Comparison of ENCODE assay signal across 1 cellular context in genomic region chr6:35213824-35214756, GRCh38.
TF ChIP-seq lines count a peak whose summit lies in the region.

TSS of gene SCUBE3 (plus strand) at chr6:35213956. CDS start at chr6:35214419, 463 bp downstream.

TF ChIP-seq in H1, 55 proteins besides CTCF, POLR2A, EP300 and RAD21:
- no peak for TF ChIP-seq POLR2AphosphoS5 (IDR thresholded peaks at IDR 0.05; ENCODE audit: low read depth, low read length)
- TF ChIP-seq CREB1 (IDR thresholded peaks at IDR 0.05): no peak
- TF ChIP-seq TBP (IDR thresholded peaks at IDR 0.05; ENCODE audit: low read depth, low read length): no peak
- TF ChIP-seq MAX (IDR thresholded peaks at IDR 0.05): peak; percentile 36
- TF ChIP-seq CEBPB (IDR thresholded peaks at IDR 0.05; ENCODE audit: low read depth, low read length): no peak
- 0 out of 2 replicates have a peak, but pooled peaks have one; percentile 12 for TF ChIP-seq EGR1 (IDR thresholded peaks at IDR 0.05; ENCODE audit: borderline replicate concordance, low read depth, low read length)
- TF ChIP-seq SIX5 (IDR thresholded peaks at IDR 0.05; ENCODE audit: low read depth, low read length): no peak
- TF ChIP-seq HDAC2 (IDR thresholded peaks at IDR 0.05; ENCODE audit: borderline replicate concordance in 1 of 2, low read depth in 2 of 2, low read length in 2 of 2): no peak
- no peak for TF ChIP-seq EZH2 (IDR thresholded peaks at IDR 0.05; ENCODE audit: low read depth, low read length, severe bottlenecking)
- no peak for TF ChIP-seq CBX8 (IDR thresholded peaks at IDR 0.05; ENCODE audit: borderline replicate concordance, low read depth, low read length)
- no peak for TF ChIP-seq RXRA (IDR thresholded peaks at IDR 0.05; ENCODE audit: insufficient read depth, low read depth, low read length)
- TF ChIP-seq FOSL1 (IDR thresholded peaks at IDR 0.05; ENCODE audit: insufficient read depth, low read depth, low read length): no peak
- TF ChIP-seq USF2 (IDR thresholded peaks at IDR 0.05; ENCODE audit: low read length): no peak
- TF ChIP-seq BCL11A (IDR thresholded peaks at IDR 0.05; ENCODE audit: low read depth in 2 of 2, low read length in 2 of 2): no peak
- no peak for TF ChIP-seq HDAC6 (IDR thresholded peaks at IDR 0.05; ENCODE audit: low read depth, low read length)
- no peak for TF ChIP-seq GTF2F1 (IDR thresholded peaks at IDR 0.05; ENCODE audit: borderline replicate concordance, low read depth, low read length)
- TF ChIP-seq SIRT6 (IDR thresholded peaks at IDR 0.05; ENCODE audit: low read length): no peak
- TF ChIP-seq JUND (IDR thresholded peaks at IDR 0.05; ENCODE audit: low read length): no peak
- TF ChIP-seq SP4 (IDR thresholded peaks at IDR 0.05; ENCODE audit: low read length): no peak
- peak; percentile 77 for TF ChIP-seq KDM4A (IDR thresholded peaks at IDR 0.05; ENCODE audit: low read depth, low read length, severe bottlenecking)
- peak; percentile 40; the same call in 1 of the 2 replicates for TF ChIP-seq TAF1 (IDR thresholded peaks at IDR 0.05; ENCODE audit: low read depth, low read length)
- TF ChIP-seq CHD2 (IDR thresholded peaks at IDR 0.05; ENCODE audit: low read length): no peak
- TF ChIP-seq TAF7 (optimal IDR thresholded peaks at IDR 0.05; ENCODE audit: borderline replicate concordance, low read depth, low read length): no peak
- TF ChIP-seq ZNF274 (IDR thresholded peaks at IDR 0.05; ENCODE audit: borderline replicate concordance, extremely low read depth, low read length): no peak
- no peak for TF ChIP-seq NRF1 (IDR thresholded peaks at IDR 0.05; ENCODE audit: low read depth, low read length)
- no peak for TF ChIP-seq SP1 (IDR thresholded peaks at IDR 0.05; ENCODE audit: low read depth, low read length)
- 0 out of 2 replicates have a peak, but pooled peaks have one; percentile 30 for TF ChIP-seq GABPA (IDR thresholded peaks at IDR 0.05; ENCODE audit: borderline replicate concordance, insufficient read depth, low read length)
- TF ChIP-seq ATF2 (IDR thresholded peaks at IDR 0.05; ENCODE audit: low read length): no peak
- TF ChIP-seq KDM5A (IDR thresholded peaks at IDR 0.05; ENCODE audit: low read length): no peak
- no peak for TF ChIP-seq ATF3 (IDR thresholded peaks at IDR 0.05; ENCODE audit: insufficient read depth, low read depth, low read length)
- no peak for TF ChIP-seq TEAD4 (IDR thresholded peaks at IDR 0.05; ENCODE audit: low read depth, low read length)
- TF ChIP-seq ASH2L (IDR thresholded peaks at IDR 0.05; ENCODE audit: low read length): peak; percentile 44
- TF ChIP-seq SAP30 (IDR thresholded peaks at IDR 0.05; ENCODE audit: insufficient read depth, insufficient replicate concordance, low read length): no peak
- no peak for TF ChIP-seq CBX5 (IDR thresholded peaks at IDR 0.05; ENCODE audit: low read depth, low read length)
- TF ChIP-seq BRCA1 (IDR thresholded peaks at IDR 0.05; ENCODE audit: low read depth, low read length): no peak
- TF ChIP-seq POU5F1 (IDR thresholded peaks at IDR 0.05; ENCODE audit: low read depth, low read length): no peak
- TF ChIP-seq BACH1 (IDR thresholded peaks at IDR 0.05; ENCODE audit: low read length): no peak
- no peak for TF ChIP-seq SRF (IDR thresholded peaks at IDR 0.05; ENCODE audit: low read depth, low read length)
- TF ChIP-seq CTBP2 (IDR thresholded peaks at IDR 0.05; ENCODE audit: borderline replicate concordance, insufficient read depth, insufficient read length, low read length): no peak
- peak; percentile 92; the same call in 1 of the 2 replicates for TF ChIP-seq RBBP5 (IDR thresholded peaks at IDR 0.05; ENCODE audit: borderline replicate concordance, low read depth, low read length)
- TF ChIP-seq JUN (IDR thresholded peaks at IDR 0.05; ENCODE audit: low read depth, low read length): no peak
- TF ChIP-seq RNF2 (IDR thresholded peaks at IDR 0.05; ENCODE audit: borderline replicate concordance, low read depth, low read length, missing control alignments, poor library complexity, severe bottlenecking): no peak
- TF ChIP-seq SUZ12 (IDR thresholded peaks at IDR 0.05; ENCODE audit: low read length): no peak; the same call in 1 of the 2 replicates
- TF ChIP-seq RFX5 (IDR thresholded peaks at IDR 0.05; ENCODE audit: borderline replicate concordance, low read depth, low read length): no peak
- TF ChIP-seq TCF12 (IDR thresholded peaks at IDR 0.05; ENCODE audit: low read depth, low read length): no peak
- TF ChIP-seq YY1 (IDR thresholded peaks at IDR 0.05; ENCODE audit: low read depth, low read length): no peak
- peak; percentile 18; the same call in 1 of the 2 replicates for TF ChIP-seq E2F6 (IDR thresholded peaks at IDR 0.05)
- no peak for TF ChIP-seq CHD7 (IDR thresholded peaks at IDR 0.05; ENCODE audit: insufficient replicate concordance, low read length)
- peak; percentile 41; the same call in 1 of the 2 replicates for TF ChIP-seq PHF8 (conservative IDR thresholded peaks at IDR 0.05; ENCODE audit: low read depth, low read length)
- TF ChIP-seq CHD1 (IDR thresholded peaks at IDR 0.05; ENCODE audit: low read depth, low read length): no peak
- TF ChIP-seq SIN3A (conservative IDR thresholded peaks at IDR 0.05 in 1 of 2, IDR thresholded peaks at IDR 0.05 in 1 of 2; ENCODE audit: low read depth in 1 of 2, low read length in 2 of 2): peak in 1 of 2 experiments; percentile 58; a peak in 2 of 4 replicates
- no peak for TF ChIP-seq SP2 (IDR thresholded peaks at IDR 0.05; ENCODE audit: low read length)
- TF ChIP-seq KDM1A (IDR thresholded peaks at IDR 0.05; ENCODE audit: borderline replicate concordance, low read length): 0 out of 2 replicates have a peak, but pooled peaks have one; percentile 7
- TF ChIP-seq MAFK (IDR thresholded peaks at IDR 0.05; ENCODE audit: low read depth, low read length): no peak
- no peak for TF ChIP-seq NANOG (IDR thresholded peaks at IDR 0.05; ENCODE audit: insufficient read depth, low read depth, low read length, poor library complexity, severe bottlenecking)
